ENCODE assay signal across 34 cellular contexts in genomic region chr1:188194916-188195315, GRCh38.
"Had no signal": no experiment of that assay in that cellular context is flagged by ENCODE, and none has a peak within 500 bp of the region (broad histone marks: within the 10 kb centered on the region; RNA-seq: fewer than 3 reads in every experiment).

No MANE protein-coding gene starts in this region.

- H3K36me3 ChIP-seq: ascending aorta, cardiac muscle cell, MG63, Peyer's patch, WERI-Rb-1 had no signal

- H3K4me3 ChIP-seq: ascending aorta, cardiac muscle cell, MG63, Peyer's patch had no signal

- H3K9me3 ChIP-seq: ascending aorta, Peyer's patch had no signal

- DNase-seq: activated CD4-positive, alpha-beta memory T cell treated with anti-CD3 and anti-CD28 coated beads, Interleukin-2, amount 10 ng/mL, durations not matched to agents 7 days and 5 days; activated CD4-positive, alpha-beta T cell treated with anti-CD3 and anti-CD28 coated beads for 1 hour; activated CD4-positive, alpha-beta T cell treated with anti-CD3 and anti-CD28 coated beads for 48 hours; activated CD4-positive, CD25-positive, alpha-beta regulatory T cell; activated effector memory CD4-positive, alpha-beta T cell treated with anti-CD3 and anti-CD28 coated beads, Interleukin-2, amount 50 U/mL, for 16 hours; activated naive CD4-positive, alpha-beta T cell; activated naive CD4-positive, alpha-beta T cell treated with anti-CD3 and anti-CD28 coated beads, Interleukin-2, amount 50 U/mL, for 16 hours; activated naive CD8-positive, alpha-beta T cell treated with anti-CD3 and anti-CD28 coated beads for 36 hours; activated T-cell treated with anti-CD3 and anti-CD28 coated beads, Interleukin-2, amount 50 U/mL, for 1 hour; activated T-cell treated with anti-CD3 and anti-CD28 coated beads, Interleukin-2, amount 50 U/mL, for 72 hours; amygdala; Kasumi-1; KG1; MG63; NCI-H1092; NCI-H1436 treated with DMSO at 0.1 percent for 48 hours; NCI-H1694 treated with DMSO at 0.1 percent for 48 hours; NCI-H2081; NCI-H345; NCI-H526 treated with DMSO at 0.1 percent for 48 hours; NCI-H774; PC-3; Peyer's patch; RPMI8226; SIG-M5; SW 1271; T-helper 1 cell; T-helper 2 cell; T-helper 9 cell; WERI-Rb-1 had no signal

- ATAC-seq: activated T-cell treated with anti-CD3 and anti-CD28 coated beads, Interleukin-2, amount 50 U/mL, for 72 hours; activated T-helper 17 cell treated with anti-CD3 and anti-CD28 coated beads, Interleukin-2, amount 50 U/mL, for 72 hours; PC-3; Right ventricle myocardium inferior had no signal

- H3K27me3 ChIP-seq: ascending aorta, cardiac muscle cell, MG63, Peyer's patch had no signal

- H3K27ac ChIP-seq: ascending aorta, cardiac muscle cell, Peyer's patch, WERI-Rb-1 had no signal

- H3K4me1 ChIP-seq: ascending aorta, Peyer's patch had no signal
